8 cellular contexts compared by ENCODE assay signal in genomic region chr10:5434017-5434753, GRCh38. TPM values are rescaled to one million over a fixed set of nuclear protein-coding genes. Genes with fewer than 3 reads are reported as not detected.
DNase-seq lines count a peak whose midpoint lies in the region; ATAC-seq and TF ChIP-seq lines count a peak whose summit lies in the region.

No MANE protein-coding gene starts in this region.

- no peak overlapping the region for H2AFZ ChIP-seq in PC-9

- peak overlapping the region; percentile 43 for H3K27ac ChIP-seq in PC-9
- H3K27ac ChIP-seq in mesodermal cell (ENCODE audit: low read depth, low read length, severe bottlenecking), result peak overlapping the region; percentile 42

- H4K20me1 ChIP-seq in PC-9 (ENCODE audit: insufficient read depth), result no peaks in the 10 kb centered on the region

- no CpG with 5 or more reads among the region's 3 CpGs for WGBS in mesodermal cell (ENCODE audit: insufficient coverage in 2 of 2), 2 experiments

- peak overlapping the region; percentile 44; the same call in 1 of the 2 replicates for H3K4me2 ChIP-seq in PC-9

- peaks cover 15% of the 10 kb centered on the region for H3K4me1 Mint-ChIP-seq in activated CD4-positive, alpha-beta T cell treated with anti-CD3 and anti-CD28 coated beads, Interleukin-2, amount 10 ng/mL, durations not matched to agents 24 days and 14 days
- peaks cover 8 to 9% of the 10 kb centered on the region in 2 donors for H3K4me1 Mint-ChIP-seq in effector memory CD8-positive, alpha-beta T cell (ENCODE audit: low read depth in 2 of 2)

- H3K4me3 ChIP-seq in PC-9, result no peak overlapping the region
- H3K4me3 ChIP-seq in mesodermal cell (ENCODE audit: extremely low read depth, insufficient read depth, low read length, poor library complexity, severe bottlenecking), result no peak overlapping the region

- no peaks in the 10 kb centered on the region for H3K27me3 ChIP-seq in PC-9 (ENCODE audit: insufficient read depth, low read depth)

- H3K4me1 ChIP-seq in PC-9 (replicated peaks; ENCODE audit: insufficient read depth) (peaks cover 10% of the 10 kb centered on the region; the same call in 1 of the 2 replicates), mesodermal cell (ENCODE audit: control insufficient read depth, insufficient read depth, low read length, poor library complexity, severe bottlenecking) (peaks cover 10% of the 10 kb centered on the region)

- peak overlapping the region; percentile 10 for H3K4me3 Mint-ChIP-seq in activated CD4-positive, alpha-beta T cell treated with anti-CD3 and anti-CD28 coated beads, Interleukin-2, amount 10 ng/mL, durations not matched to agents 24 days and 14 days
- peak overlapping the region; percentile 7 to 45 for H3K4me3 Mint-ChIP-seq in effector memory CD8-positive, alpha-beta T cell

- peaks cover 4% of the 10 kb centered on the region for H3K9me3 Mint-ChIP-seq in activated CD4-positive, alpha-beta T cell treated with anti-CD3 and anti-CD28 coated beads, Interleukin-2, amount 10 ng/mL, durations not matched to agents 24 days and 14 days
- no peaks in the 10 kb centered on the region for H3K9me3 Mint-ChIP-seq in effector memory CD8-positive, alpha-beta T cell

- H3K27ac Mint-ChIP-seq in activated CD4-positive, alpha-beta T cell treated with anti-CD3 and anti-CD28 coated beads, Interleukin-2, amount 10 ng/mL, durations not matched to agents 24 days and 14 days, result peak overlapping the region; percentile 70
- peak overlapping the region; percentile 27 to 80 for H3K27ac Mint-ChIP-seq in effector memory CD8-positive, alpha-beta T cell

- H3K9me3 ChIP-seq in PC-9 (ENCODE audit: insufficient read depth, low read depth) (no peaks in the 10 kb centered on the region), mesodermal cell (ENCODE audit: control insufficient read depth, low read length) (no peaks in the 10 kb centered on the region)

- H3K36me3 Mint-ChIP-seq in activated CD4-positive, alpha-beta T cell treated with anti-CD3 and anti-CD28 coated beads, Interleukin-2, amount 10 ng/mL, durations not matched to agents 24 days and 14 days (ENCODE audit: low read depth), result peaks cover 20% of the 10 kb centered on the region
- peaks cover 4% of the 10 kb centered on the region for H3K36me3 Mint-ChIP-seq in effector memory CD8-positive, alpha-beta T cell (ENCODE audit: insufficient read depth)

- H3K36me3 ChIP-seq in PC-9 (ENCODE audit: low read depth) (peaks cover 20% of the 10 kb centered on the region), mesodermal cell (ENCODE audit: control insufficient read depth, insufficient read depth, low read length) (peaks cover 23% of the 10 kb centered on the region)

- peak; percentile 76 for TF ChIP-seq CTCF in PC-9 (conservative IDR thresholded peaks at IDR 0.05)

- CTCF ChIA-PET in PC-9 (lab: Charles Lee), result interaction anchor here (0.6 to 1.1 kb wide), 8 partner anchors 11 to 471 kb away, joined by 3 to 11 read pairs (median 4); no protein-coding TSS in a partner anchor

- H3K79me2 ChIP-seq in PC-9 (ENCODE audit: low read depth), result peaks cover 17% of the 10 kb centered on the region

- intact Hi-C loops in activated CD4-positive, alpha-beta T cell treated with anti-CD3 and anti-CD28 coated beads, Interleukin-2, amount 10 ng/mL, durations not matched to agents 24 days and 14 days (cut with micrococcal nuclease), result loop anchor here (1.0 to 5.0 kb wide), 4 partner anchors 20 to 585 kb away; no protein-coding TSS in a partner anchor
- intact Hi-C loops in PC-9 (cut with micrococcal nuclease; ENCODE audit: unreplicated experiment), result loop anchor here (1.0 to 10.0 kb wide), 7 partner anchors 52 to 971 kb away; no protein-coding TSS in a partner anchor

- POLR2A ChIA-PET in PC-9 (lab: Charles Lee; ENCODE audit: unreplicated experiment), result interaction anchor here (0.6 to 0.7 kb wide), 4 partner anchors 33 to 583 kb away, joined by 3 to 9 read pairs (median 4); no protein-coding TSS in a partner anchor

- peak; percentile 73 for DNase-seq in activated CD4-positive, alpha-beta T cell treated with anti-CD3 and anti-CD28 coated beads, Interleukin-2, amount 10 ng/mL, durations not matched to agents 24 days and 14 days
- DNase-seq in activated CD4-positive, alpha-beta T cell treated with anti-CD3 and anti-CD28 coated beads for 48 hours, result no peak
- peak in 1 of 2 experiments; percentile 14 for DNase-seq in PC-9
- no peak for DNase-seq in effector memory CD8-positive, alpha-beta T cell
- no peak for DNase-seq in cerebellar nuclear complex (lab: John Stamatoyannopoulos, UW)

- no peaks in the 10 kb centered on the region for H3K9me2 ChIP-seq in PC-9 (ENCODE audit: insufficient read depth)

- ATAC-seq in HG02885 (IDR thresholded peaks at IDR 0.05; ENCODE audit: poor library complexity, unreplicated experiment) (peak; percentile 65), HG03469 (IDR thresholded peaks at IDR 0.05; ENCODE audit: unreplicated experiment) (no peak)
- ATAC-seq in effector memory CD8-positive, alpha-beta T cell (replicated peaks), result peak; percentile 75

- 0 out of 2 replicates have a peak, but pooled peaks cover 3% of the 10 kb centered on the region for H3F3A ChIP-seq in PC-9 (ENCODE audit: insufficient read depth, low read depth)

- no peaks in the 10 kb centered on the region for H3K27me3 Mint-ChIP-seq in activated CD4-positive, alpha-beta T cell treated with anti-CD3 and anti-CD28 coated beads, Interleukin-2, amount 10 ng/mL, durations not matched to agents 24 days and 14 days
- no peaks in the 10 kb centered on the region for H3K27me3 Mint-ChIP-seq in effector memory CD8-positive, alpha-beta T cell

- no TSS peak for BruUV-seq in PC-9 (replicated peaks; lab: Mats Ljungman, UMichigan)

RNA-seq across cellular contexts. Expression of gene NET1, which starts 21.8 kb away (rescaled TPM):
- total RNA-seq in activated CD4-positive, alpha-beta T cell treated with anti-CD3 and anti-CD28 coated beads, Interleukin-2, amount 10 ng/mL, durations not matched to agents 24 days and 14 days, result 35.1 and 40.3 TPM in 2 replicates
- total RNA-seq in PC-9 (2021), result 150 and 161 TPM in 2 replicates
- polyA plus RNA-seq in mesodermal cell (2013, experiment 1 of 2), result 45.6 TPM
- polyA plus RNA-seq in mesodermal cell (2013, experiment 2 of 2), result 36.8 TPM

RNA-seq across cellular contexts. Expression of gene TUBAL3, which starts 29.6 kb away (rescaled TPM):
- total RNA-seq in activated CD4-positive, alpha-beta T cell treated with anti-CD3 and anti-CD28 coated beads, Interleukin-2, amount 10 ng/mL, durations not matched to agents 24 days and 14 days, result 0.14 TPM in 1 of 2 replicates, not detected in the other
- total RNA-seq in PC-9 (2021), result 0.35 and 0.52 TPM in 2 replicates
- not detected for polyA plus RNA-seq in mesodermal cell (2013, experiment 1 of 2)
- polyA plus RNA-seq in mesodermal cell (2013, experiment 2 of 2), result not detected
